Comparison of ENCODE assay signal across 12 cellular contexts in the genomic region with DNA sequence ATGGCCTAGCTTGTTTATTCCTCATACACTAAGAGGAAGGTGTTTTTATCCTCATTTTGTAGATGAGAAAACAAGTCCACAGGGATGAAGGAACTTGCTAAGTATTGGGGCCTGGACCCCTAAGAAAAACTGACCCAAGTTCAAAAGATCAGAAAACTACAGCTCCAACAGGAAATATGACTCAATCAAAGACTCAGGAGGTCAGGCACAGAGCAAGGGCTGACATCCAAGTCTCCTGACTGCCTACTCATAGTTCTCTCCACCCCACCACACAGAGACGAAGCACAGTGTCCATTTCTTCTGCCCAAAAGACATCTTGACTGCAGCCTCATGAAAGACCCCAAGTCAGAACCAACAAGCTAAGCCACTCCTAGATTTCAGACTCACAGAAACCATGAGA. TPM values are rescaled to one million over a fixed set of nuclear protein-coding genes. Genes with fewer than 3 reads are reported as not detected.
A peak's percentile ranks its signal among the peaks of the same experiment; 100 is the strongest.
DNase-seq lines count a peak whose midpoint lies in the region; ATAC-seq, FAIRE-seq and TF ChIP-seq lines count a peak whose summit lies in the region.
"Had no signal": no experiment of that assay in that cellular context is flagged by ENCODE, and none has a peak within 500 bp of the region (broad histone marks: within the 10 kb centered on the region; RNA-seq: fewer than 3 reads in every experiment).

No MANE protein-coding gene starts in this region.

- TF ChIP-seq POLR2A in vagina (IDR thresholded peaks at IDR 0.05) = no peak

- peak; percentile 73 for ATAC-seq in Right ventricle myocardium superior (ENCODE audit: poor library complexity)
- peak; percentile 77 for ATAC-seq in left lung
- ATAC-seq in GM18519 (IDR thresholded peaks at IDR 0.05; ENCODE audit: low FRiP score, unreplicated experiment) = no peak
- ATAC-seq in GM21825 (IDR thresholded peaks at IDR 0.05; ENCODE audit: unreplicated experiment) = no peak
- no peak for ATAC-seq in GM21381 (IDR thresholded peaks at IDR 0.05; ENCODE audit: unreplicated experiment)

- H3K36me3 ChIP-seq in bronchial epithelial cell (ENCODE audit: control insufficient read depth, insufficient read depth, low read length) = no peaks in the 10 kb centered on the region
- H3K36me3 ChIP-seq in left lung = no peaks in the 10 kb centered on the region
- H3K36me3 ChIP-seq in vagina = no peaks in the 10 kb centered on the region
- H3K36me3 ChIP-seq: BLaER1 treated with 17β-estradiol and CSF1 and Interleukin-3, amounts not matched to agents 10 nM and 100 nM had no signal

- H3K27ac ChIP-seq in left lung (peak overlapping the region in 1 of 2 donors; percentile 34), vagina (peak overlapping the region; percentile 55)

- H3K27me3 ChIP-seq in bronchial epithelial cell (ENCODE audit: control insufficient read depth, insufficient read depth, low read length) (no peaks in the 10 kb centered on the region), left lung (no peaks in the 10 kb centered on the region), vagina (no peaks in the 10 kb centered on the region)
- H3K27me3 ChIP-seq: BLaER1 treated with 17β-estradiol and CSF1 and Interleukin-3, amounts not matched to agents 10 nM and 100 nM had no signal

- TF ChIP-seq CTCF in bronchial epithelial cell (IDR thresholded peaks at IDR 0.05; ENCODE audit: insufficient read depth, low read length, severe bottlenecking) = no peak
- no peak for TF ChIP-seq CTCF in left lung (IDR thresholded peaks at IDR 0.05)
- TF ChIP-seq CTCF in vagina (IDR thresholded peaks at IDR 0.05) = no peak

- DNase-seq in Right ventricle myocardium superior = no peak
- DNase-seq in cardiac septum (ENCODE audit: low spot score) = no peak
- DNase-seq in bronchial epithelial cell (ENCODE audit: low read depth) = peak; percentile 74
- DNase-seq in left lung = peak in 1 of 2 donors; percentile 37
- DNase-seq in vagina (ENCODE audit: extremely low spot score in 2 of 2) = no peak
- DNase-seq: head of caudate nucleus, NCI-H1092, posterior cingulate gyrus had no signal

- no peaks in the 10 kb centered on the region for H3K9me3 ChIP-seq in left lung
- no peaks in the 10 kb centered on the region for H3K9me3 ChIP-seq in vagina
- H3K9me3 ChIP-seq: BLaER1 treated with 17β-estradiol and CSF1 and Interleukin-3, amounts not matched to agents 10 nM and 100 nM had no signal

- H3K4me3 ChIP-seq in bronchial epithelial cell (ENCODE audit: low read depth, low read length) = no peak overlapping the region
- no peak overlapping the region for H3K4me3 ChIP-seq in left lung
- no peak overlapping the region for H3K4me3 ChIP-seq in vagina
- H3K4me3 ChIP-seq: BLaER1 treated with 17β-estradiol and CSF1 and Interleukin-3, amounts not matched to agents 10 nM and 100 nM had no signal

- FAIRE-seq in bronchial epithelial cell (lab: Jason Lieb, UNC) = peak; percentile 13

- intact Hi-C loops in Right ventricle myocardium superior (cut with DNase I) = no loop called here
- intact Hi-C loops in cardiac septum (cut with DNase I) = no loop called here
- intact Hi-C loops in left lung (cut with DNase I) = no loop called here
- intact Hi-C loops in vagina (cut with DNase I) = no loop called here

- H3K4me1 ChIP-seq in left lung = peaks cover 0 to 11% of the 10 kb centered on the region in 2 donors
- H3K4me1 ChIP-seq in vagina = peaks cover 28% of the 10 kb centered on the region

RNA-seq across cellular contexts. Expression of a gene that starts 26.9 kb away (rescaled TPM):
- total RNA-seq in Right ventricle myocardium superior (12,703 TPM), cardiac septum (14,297 TPM), bronchial epithelial cell (111 and 190 TPM in 2 replicates), left lung (100 to 1,000 TPM; 196 to 330 TPM), vagina (498 TPM)

Comparison
In these comparisons a context has a peak if more than half of its experiments do, and no peak if none do; other contexts are left out.
1. ATAC-seq: peak in Right ventricle myocardium superior (single experiment) and left lung (single experiment); none in GM18519 (single experiment), GM21825 (single experiment) and GM21381 (single experiment).
2. RNA of a gene that starts 26.9 kb away (total RNA-seq): 14,297 TPM in cardiac septum (single experiment) and 12,703 TPM in Right ventricle myocardium superior (single experiment); 498 TPM in vagina (single experiment), 196 to 330 TPM in left lung and 111 to 190 TPM in bronchial epithelial cell; every median in the first group is over 10 times any median in the second.